ENCODE assay signal across 18 cellular contexts in the genomic region with DNA sequence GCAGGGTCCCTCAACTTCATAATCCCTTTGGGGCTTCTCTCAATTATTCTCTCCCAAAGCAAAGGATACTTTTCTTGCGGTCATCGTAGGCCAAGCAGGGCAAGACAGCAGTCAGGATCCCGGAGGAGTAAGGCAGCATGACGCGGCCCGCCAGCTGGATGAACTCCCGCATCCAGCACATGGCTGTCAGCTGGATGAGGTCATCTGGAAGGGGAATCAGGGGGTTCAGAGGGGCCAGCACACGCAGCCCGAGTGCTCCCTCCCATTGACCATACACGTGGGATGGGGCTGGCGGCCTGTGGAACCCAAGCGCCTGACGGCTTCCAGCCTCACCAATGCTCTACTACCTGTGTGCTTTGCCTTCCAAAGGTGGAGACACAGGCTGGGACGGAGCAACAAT. TPM values are rescaled to one million over a fixed set of nuclear protein-coding genes. Genes with fewer than 3 reads are reported as not detected.
A peak's percentile ranks its signal among the peaks of the same experiment; 100 is the strongest.
DNase-seq lines count a peak whose midpoint lies in the region; ATAC-seq and TF ChIP-seq lines count a peak whose summit lies in the region.
"Had no signal": no experiment of that assay in that cellular context is flagged by ENCODE, and none has a peak within 500 bp of the region (broad histone marks: within the 10 kb centered on the region; RNA-seq: fewer than 3 reads in every experiment).

No MANE protein-coding gene starts in this region.

- POLR2A ChIA-PET in IMR-90 (lab: Charles Lee; ENCODE audit: unreplicated experiment), result no interaction called here

- H3K4ac ChIP-seq in IMR-90 (ENCODE audit: low read depth, low read length) (no peak overlapping the region), neuronal stem cell (ENCODE audit: low read length) (no peak overlapping the region)

- H3K79me1 ChIP-seq in IMR-90 (ENCODE audit: low read depth in 1 of 2, low read length in 2 of 2) (peaks cover 9 to 23% of the 10 kb centered on the region in 2 experiments; a peak in 3 of 4 replicates), neuronal stem cell (ENCODE audit: low read depth, low read length) (no peaks in the 10 kb centered on the region)

- H3K4me1 ChIP-seq in IMR-90 (ENCODE audit: control insufficient read depth, insufficient read depth, low read length), result peaks cover 3% of the 10 kb centered on the region; the same call in 1 of the 2 replicates
- no peaks in the 10 kb centered on the region for H3K4me1 ChIP-seq in left ventricle myocardium inferior
- peaks cover 0 to 3% of the 10 kb centered on the region in 2 donors for H3K4me1 ChIP-seq in neuronal stem cell (ENCODE audit: control insufficient read depth in 2 of 2, insufficient read depth in 1 of 2, low read depth in 1 of 2, low read length in 2 of 2)
- H3K4me1 ChIP-seq in esophagus muscularis mucosa, result peaks cover 0 to 20% (median 14%) of the 10 kb centered on the region in 4 donors

- ATAC-seq in Right ventricle myocardium inferior (peak; percentile 51), IMR-90 (ENCODE audit: low read depth) (no peak)
- ATAC-seq: GM23338, HCT116, HepG2 had no signal

- H3K27ac ChIP-seq in IMR-90 (ENCODE audit: insufficient read depth, low read length) (no peak overlapping the region), left ventricle myocardium inferior (replicated peaks) (peak overlapping the region; percentile 47), neuronal stem cell (replicated peaks; ENCODE audit: low read length) (no peak overlapping the region), esophagus muscularis mucosa (replicated peaks in 1 of 4) (no peak overlapping the region)
- H3K27ac ChIP-seq: BLaER1 had no signal

- peak overlapping the region; percentile 15 for H2AK9ac ChIP-seq in IMR-90 (replicated peaks; ENCODE audit: low read depth, low read length, poor library complexity)

- peaks cover 10% of the 10 kb centered on the region for H3K9me1 ChIP-seq in IMR-90 (ENCODE audit: insufficient read depth, low read length)

- H3K14ac ChIP-seq in IMR-90 (replicated peaks; ENCODE audit: low read depth, low read length) (no peak overlapping the region), neuronal stem cell (ENCODE audit: low read length) (no peak overlapping the region)

- peaks cover 2% of the 10 kb centered on the region; the same call in 1 of the 2 replicates for H3K9me3 ChIP-seq in IMR-90 (ENCODE audit: control insufficient read depth, insufficient read depth, low read length)
- H3K9me3 ChIP-seq in left ventricle myocardium inferior (replicated peaks), result no peaks in the 10 kb centered on the region
- H3K9me3 ChIP-seq in neuronal stem cell (replicated peaks in 1 of 2; ENCODE audit: control insufficient read depth in 2 of 2, insufficient read depth in 1 of 2, low read depth in 1 of 2, low read length in 2 of 2), result peaks cover 4 to 10% of the 10 kb centered on the region in 2 donors
- H3K9me3 ChIP-seq in esophagus muscularis mucosa, result no peaks in the 10 kb centered on the region

- dilution Hi-C loops in IMR-90 (cut with HindIII; ENCODE audit: low sequenced_read_pairs, unreplicated experiment), result no loop called here

- intact Hi-C loops in Right ventricle myocardium inferior (cut with DNase I) (no loop called here), cardiac septum (cut with DNase I) (no loop called here), IMR-90 (cut with micrococcal nuclease) (no loop called here), left ventricle myocardium inferior (cut with micrococcal nuclease) (no loop called here), esophagus muscularis mucosa (cut with DNase I) (no loop called here)

- TF ChIP-seq CTCF in IMR-90 (conservative IDR thresholded peaks at IDR 0.05; ENCODE audit: low read depth, low read length), result no peak
- TF ChIP-seq CTCF in left ventricle myocardium inferior (IDR thresholded peaks at IDR 0.05; ENCODE audit: borderline replicate concordance), result no peak
- TF ChIP-seq CTCF in esophagus muscularis mucosa (IDR thresholded peaks at IDR 0.05), result no peak

- H2BK5ac ChIP-seq in IMR-90 (ENCODE audit: low read depth, low read length, poor library complexity, severe bottlenecking), result no peak overlapping the region
- no peak overlapping the region for H2BK5ac ChIP-seq in neuronal stem cell (ENCODE audit: low read length)

- H3K18ac ChIP-seq in IMR-90 (ENCODE audit: low read depth, low read length) (no peak overlapping the region), neuronal stem cell (ENCODE audit: low read length) (no peak overlapping the region)

- H2BK120ac ChIP-seq in IMR-90 (ENCODE audit: low read depth, low read length), result no peak overlapping the region
- H2BK120ac ChIP-seq in neuronal stem cell (ENCODE audit: low read depth, low read length), result no peak overlapping the region

- H2AK5ac ChIP-seq in IMR-90 (ENCODE audit: low read depth, low read length) (no peak overlapping the region), neuronal stem cell (ENCODE audit: low read depth, low read length) (no peak overlapping the region)

- TF ChIP-seq RAD21 in IMR-90 (IDR thresholded peaks at IDR 0.05; ENCODE audit: low read length), result no peak

- H3K27me3 ChIP-seq in IMR-90 (ENCODE audit: control insufficient read depth, insufficient read depth, low read length), result no peaks in the 10 kb centered on the region
- H3K27me3 ChIP-seq in left ventricle myocardium inferior (ENCODE audit: low read depth), result no peaks in the 10 kb centered on the region
- no peaks in the 10 kb centered on the region for H3K27me3 ChIP-seq in neuronal stem cell (ENCODE audit: control insufficient read depth in 3 of 3, insufficient read depth in 3 of 3, low read depth in 1 of 3, low read length in 3 of 3)
- no peaks in the 10 kb centered on the region for H3K27me3 ChIP-seq in esophagus muscularis mucosa
- H3K27me3 ChIP-seq: BLaER1 had no signal

- no peak overlapping the region for H4K5ac ChIP-seq in IMR-90 (ENCODE audit: low read depth, low read length)

- no peak overlapping the region for H2AFZ ChIP-seq in IMR-90 (replicated peaks; ENCODE audit: low read length, poor library complexity)
- no peak overlapping the region for H2AFZ ChIP-seq in neuronal stem cell (ENCODE audit: low read length)
- H2AFZ ChIP-seq: GM23338 had no signal

- H4K91ac ChIP-seq in IMR-90 (ENCODE audit: insufficient read depth, low read depth, low read length) (no peak overlapping the region), neuronal stem cell (ENCODE audit: low read depth, low read length, poor library complexity) (no peak overlapping the region)

- H4K8ac ChIP-seq in IMR-90 (ENCODE audit: low read depth in 2 of 2, low read length in 2 of 2), result no peak overlapping the region
- no peak overlapping the region for H4K8ac ChIP-seq in neuronal stem cell (ENCODE audit: low read depth, low read length)

- H3K4me3 ChIP-seq in IMR-90 (ENCODE audit: insufficient read depth, low read depth, low read length) (no peak overlapping the region), left ventricle myocardium inferior (no peak overlapping the region), neuronal stem cell (ENCODE audit: low read length in 2 of 2) (no peak overlapping the region), esophagus muscularis mucosa (no peak overlapping the region)
- H3K4me3 ChIP-seq: BLaER1, GM23338 had no signal

- H3K9ac ChIP-seq in IMR-90 (ENCODE audit: low read depth, low read length) (no peak overlapping the region), neuronal stem cell (ENCODE audit: low read depth, low read length, poor library complexity) (no peak overlapping the region)
- H3K9ac ChIP-seq: BLaER1 had no signal

- H2BK20ac ChIP-seq in IMR-90 (ENCODE audit: low read depth, low read length), result no peak overlapping the region

- H2BK12ac ChIP-seq in neuronal stem cell (ENCODE audit: low read length), result no peak overlapping the region

- WGBS in IMR-90 (ENCODE audit: extremely low coverage in 2 of 2, insufficient read length in 1 of 2), 2 experiments, result 95% methylated on average over 6 of the region's 14 CpGs; no CpG with 5 or more reads in 1 of the 2 experiments
- no CpG with 5 or more reads among the region's 14 CpGs for WGBS in neuronal stem cell (ENCODE audit: extremely low coverage in 2 of 2, insufficient read length in 2 of 2, insufficient replicate concordance in 1 of 2), 2 donors
- WGBS in esophagus muscularis mucosa, result 91% methylated on average over 14 of the region's 14 CpGs

- TF ChIP-seq POLR2A in IMR-90 (IDR thresholded peaks at IDR 0.05; ENCODE audit: low read depth, low read length) (no peak), esophagus muscularis mucosa (IDR thresholded peaks at IDR 0.05; ENCODE audit: low read depth) (no peak)

- DNase-seq in Right ventricle myocardium inferior (ENCODE audit: missing footprints) (no peak), cardiac septum (ENCODE audit: low spot score) (no peak), IMR-90 (no peak), left ventricle myocardium inferior (peak; percentile 54), neuronal stem cell (ENCODE audit: low spot score) (no peak), esophagus muscularis mucosa (ENCODE audit: extremely low spot score) (no peak), dedifferentiated amniotic fluid mesenchymal stem cell (ENCODE audit: extremely low spot score) (no peak)
- DNase-seq in activated CD4-positive, alpha-beta T cell treated with anti-CD3 and anti-CD28 coated beads for 4 hours, result no peak
- DNase-seq: 8988T; CD4-positive, alpha-beta memory T cell; DMS153; DMS79; GDM1; HFFc6 had no signal

- H2BK15ac ChIP-seq in IMR-90 (ENCODE audit: low read depth, low read length) (no peak overlapping the region), neuronal stem cell (ENCODE audit: low read length) (no peak overlapping the region)

- peaks cover 65% of the 10 kb centered on the region for H3K36me3 ChIP-seq in IMR-90 (ENCODE audit: control insufficient read depth, insufficient read depth, low read length)
- H3K36me3 ChIP-seq in left ventricle myocardium inferior, result peaks cover 81% of the 10 kb centered on the region
- H3K36me3 ChIP-seq in neuronal stem cell (replicated peaks in 1 of 2; ENCODE audit: control insufficient read depth in 2 of 2, insufficient read depth in 2 of 2, low read length in 2 of 2), result peaks cover 53 to 91% of the 10 kb centered on the region in 2 donors
- H3K36me3 ChIP-seq in esophagus muscularis mucosa, result peaks cover 51 to 95% (median 81%) of the 10 kb centered on the region in 4 donors

- no peak for TF ChIP-seq EP300 in esophagus muscularis mucosa (IDR thresholded peaks at IDR 0.05)

- in situ Hi-C loops in IMR-90 (cut with MboI; ENCODE audit: low sequenced_read_pairs), result loop anchor here (10.0 to 25.0 kb wide), 3 partner anchors 506 to 706 kb away; partner anchors contain the start of genes CALB2, CMTR2 and ZNF19

- H3K56ac ChIP-seq in IMR-90 (ENCODE audit: extremely low read depth, insufficient read depth, low read length), result no peak overlapping the region

- peaks cover 9% of the 10 kb centered on the region; the same call in 1 of the 2 replicates for H4K20me1 ChIP-seq in IMR-90 (ENCODE audit: insufficient read depth, low read length)

- no peak overlapping the region for H3K4me2 ChIP-seq in IMR-90 (ENCODE audit: low read depth, low read length)
- H3K4me2 ChIP-seq in neuronal stem cell (ENCODE audit: insufficient read depth, low read length, poor library complexity, severe bottlenecking), result no peak overlapping the region
- H3K4me2 ChIP-seq: BLaER1, GM23338 had no signal

- no TSS peak for BruUV-seq in IMR-90 (replicated peaks; lab: Mats Ljungman, UMichigan)

- H3K23ac ChIP-seq in IMR-90 (ENCODE audit: low read depth, low read length) (no peak overlapping the region), neuronal stem cell (ENCODE audit: low read depth, low read length, poor library complexity) (peak overlapping the region; percentile 49)

- CTCF ChIA-PET in IMR-90 (lab: Yijun Ruan, JAX), result no interaction called here

RNA-seq across cellular contexts. Expression of gene VAC14, which starts 19.2 kb away (rescaled TPM):
- 21.7 TPM for total RNA-seq in Right ventricle myocardium inferior
- total RNA-seq in cardiac septum, result 19.0 TPM
- total RNA-seq in IMR-90 (2012; rRNA removed), result 18.3 and 21.1 TPM in 2 replicates
- polyA plus RNA-seq in IMR-90 (2012; rRNA removed), result 40.2 and 48.3 TPM in 2 replicates
- 29.7 and 39.3 TPM in 2 replicates for polyA plus RNA-seq in IMR-90 (2012; cell fraction: cytosol; rRNA removed)
- 29.2 and 68.0 TPM in 2 replicates for polyA plus RNA-seq in IMR-90 (2012; cell fraction: nucleus; rRNA removed; ENCODE audit: low replicate concordance)
- total RNA-seq in left ventricle myocardium inferior, result 21.0 TPM
- 24.7 TPM for polyA plus RNA-seq in neuronal stem cell (2013, experiment 1 of 2)
- polyA plus RNA-seq in neuronal stem cell (2013, experiment 2 of 2), result 23.1 TPM
- 10 to 100 TPM; 31.1 to 47.0 (median 37.0) TPM for total RNA-seq in esophagus muscularis mucosa
